Comparison of ENCODE assay signal across 19 cellular contexts in genomic region chr10:99676435-99676834, GRCh38. TPM values are rescaled to one million over a fixed set of nuclear protein-coding genes. Genes with fewer than 3 reads are reported as not detected.
DNase-seq lines count a peak whose midpoint lies in the region; ATAC-seq and TF ChIP-seq lines count a peak whose summit lies in the region.
"Had no signal": no experiment of that assay in that cellular context is flagged by ENCODE, and none has a peak within 500 bp of the region (broad histone marks: within the 10 kb centered on the region; RNA-seq: fewer than 3 reads in every experiment).

No MANE protein-coding gene starts in this region.

- no peaks in the 10 kb centered on the region for H3K27me3 ChIP-seq in MG63
- H3K27me3 ChIP-seq: dorsolateral prefrontal cortex had no signal

- peak; percentile 37 for ATAC-seq in omental fat pad (ENCODE audit: low FRiP score)
- ATAC-seq: activated CD8-positive, alpha-beta memory T cell treated with anti-CD3 and anti-CD28 coated beads, Interleukin-2, amount 10 ng/mL, durations not matched to agents 7 days and 5 days; esophagus mucosa; left cardiac atrium; Right ventricle myocardium inferior had no signal

- H3K36me3 ChIP-seq in MG63, result peaks cover 26% of the 10 kb centered on the region

- H3K4me3 ChIP-seq in MG63, result no peak overlapping the region
- H3K4me3 ChIP-seq: dorsolateral prefrontal cortex had no signal

- DNase-seq in CD1c-positive myeloid dendritic cell (ENCODE audit: extremely low spot score) (peak; percentile 42), MG63 (peak; percentile 33), dedifferentiated amniotic fluid mesenchymal stem cell (ENCODE audit: extremely low spot score) (peak; percentile 61), omental fat pad (ENCODE audit: low spot score) (no peak), activated gamma-delta T cell treated with Interleukin-2 at 50 U/mL for 16 hours (no peak), SKM-1 (lab: John Stamatoyannopoulos, UW; ENCODE audit: unreplicated experiment) (no peak), NCI-H2171 (lab: John Stamatoyannopoulos, UW) (no peak), amygdala (lab: John Stamatoyannopoulos, UW) (no peak)
- DNase-seq: activated CD4-positive, CD25-positive, alpha-beta regulatory T cell; activated CD8-positive, alpha-beta memory T cell treated with anti-CD3 and anti-CD28 coated beads, Interleukin-2, amount 10 ng/mL, durations not matched to agents 7 days and 5 days; activated effector memory CD4-positive, alpha-beta T cell treated with anti-CD3 and anti-CD28 coated beads, Interleukin-2, amount 50 U/mL, for 16 hours; dorsolateral prefrontal cortex; Karpas-422; left cardiac atrium; NCI-H1436; NCI-H446; T-helper 2 cell had no signal

- TF ChIP-seq CTCF in omental fat pad (IDR thresholded peaks at IDR 0.05), result no peak

- H3K9me3 ChIP-seq in MG63, result no peaks in the 10 kb centered on the region

RNA-seq across cellular contexts. Expression of gene ENTPD7, which starts 17.1 kb away (rescaled TPM):
- 9.8 and 11.8 TPM in 2 replicates for total RNA-seq in MG63 (2014; rRNA removed; shearing (Covaris generic); ENCODE audit: low replicate concordance)
- 10 to 100 TPM in 2 of 4 donors, 1 to 10 TPM in 2; 5.2 to 18.6 (median 9.2) TPM for total RNA-seq in omental fat pad

RNA-seq across cellular contexts. Expression of gene COX15, which starts 55.5 kb away (rescaled TPM):
- 20.6 and 27.4 TPM in 2 replicates for total RNA-seq in MG63 (2014; rRNA removed; shearing (Covaris generic); ENCODE audit: low replicate concordance)
- 10 to 100 TPM; 16.8 to 37.7 (median 32.8) TPM for total RNA-seq in omental fat pad

RNA-seq across cellular contexts. Expression of gene CUTC, which starts 55.6 kb away (rescaled TPM):
- total RNA-seq in MG63 (2014; rRNA removed; shearing (Covaris generic); ENCODE audit: low replicate concordance), result 17.6 and 26.6 TPM in 2 replicates
- total RNA-seq in omental fat pad, result 10 to 100 TPM; 29.7 to 57.5 (median 42.0) TPM

RNA-seq across cellular contexts. Expression of gene SLC25A28, which starts 56.2 kb away (rescaled TPM):
- 20.0 and 35.3 TPM in 2 replicates for total RNA-seq in MG63 (2014; rRNA removed; shearing (Covaris generic); ENCODE audit: low replicate concordance)
- total RNA-seq in omental fat pad, result 10 to 100 TPM; 30.2 to 45.4 (median 41.7) TPM

Comparison
In these comparisons a context has a peak if more than half of its experiments do, and no peak if none do; other contexts are left out.
1. DNase-seq: peak in CD1c-positive myeloid dendritic cell (single experiment), MG63 (single experiment) and dedifferentiated amniotic fluid mesenchymal stem cell (single experiment); none in omental fat pad (single experiment), activated gamma-delta T cell treated with Interleukin-2 at 50 U/mL for 16 hours (single experiment), SKM-1 (single experiment), NCI-H2171 (single experiment) and amygdala (0 of 56).